Comparison of ENCODE assay signal across 26 cellular contexts in genomic region chr12:28489256-28489655, GRCh38.
A peak's percentile ranks its signal among the peaks of the same experiment; 100 is the strongest.
DNase-seq lines count a peak whose midpoint lies in the region; ATAC-seq and TF ChIP-seq lines count a peak whose summit lies in the region.
"Had no signal": no experiment of that assay in that cellular context is flagged by ENCODE, and none has a peak within 500 bp of the region (broad histone marks: within the 10 kb centered on the region; RNA-seq: fewer than 3 reads in every experiment).

No MANE protein-coding gene starts in this region.

- H3K4me1 ChIP-seq in psoas muscle, result no peaks in the 10 kb centered on the region
- H3K4me1 ChIP-seq: upper lobe of left lung had no signal

- H3K36me3 ChIP-seq in psoas muscle (ENCODE audit: insufficient read depth in 1 of 2, low read depth in 1 of 2), result peaks cover 0 to 3% of the 10 kb centered on the region in 2 donors
- H3K36me3 ChIP-seq: upper lobe of left lung had no signal

- 30 to 67% (median 41%) methylated on average over 2 of the region's 2 CpGs for WGBS in psoas muscle, 3 donors

- intact Hi-C loops in sciatic nerve (cut with DNase I) (no loop called here), left ventricle myocardium superior (cut with micrococcal nuclease) (no loop called here), psoas muscle (cut with DNase I) (no loop called here)

- CTCF ChIA-PET in RWPE1 (lab: Yijun Ruan, JAX), result no interaction called here

- no peak for TF ChIP-seq CTCF in RWPE1 (conservative IDR thresholded peaks at IDR 0.05; ENCODE audit: low read depth)
- TF ChIP-seq CTCF in psoas muscle (IDR thresholded peaks at IDR 0.05), result no peak

- H3K27ac ChIP-seq in RWPE1 (no peak overlapping the region), psoas muscle (no peak overlapping the region)
- H3K27ac ChIP-seq: esophagus muscularis mucosa, upper lobe of left lung had no signal

- POLR2A ChIA-PET in RWPE1 (lab: Yijun Ruan, JAX; ENCODE audit: low non-redundant PET), result no interaction called here

- H3K9me3 ChIP-seq in psoas muscle, result no peaks in the 10 kb centered on the region
- H3K9me3 ChIP-seq: esophagus muscularis mucosa, upper lobe of left lung had no signal

- no peak overlapping the region for H3K4me3 ChIP-seq in psoas muscle
- H3K4me3 ChIP-seq: esophagus muscularis mucosa, skin epidermis, upper lobe of left lung had no signal

- H3K27me3 ChIP-seq in psoas muscle (ENCODE audit: insufficient read depth in 3 of 3, low read length in 2 of 3), result no peaks in the 10 kb centered on the region
- H3K27me3 ChIP-seq: esophagus muscularis mucosa, upper lobe of left lung had no signal

- DNase-seq in EH (ENCODE audit: low read depth) (peak; percentile 61), RWPE1 (ENCODE audit: low spot score) (peak; percentile 5), fibroblast of gingiva (ENCODE audit: low read depth) (peak; percentile 12), sciatic nerve (ENCODE audit: low spot score) (no peak), NCI-H345 (lab: John Stamatoyannopoulos, UW) (no peak), left ventricle myocardium superior (no peak), psoas muscle (no peak)
- DNase-seq: activated CD4-positive, alpha-beta T cell treated with anti-CD3 and anti-CD28 coated beads for 36 hours; activated CD8-positive, alpha-beta memory T cell treated with anti-CD3 and anti-CD28 coated beads, Interleukin-2, amount 10 ng/mL, durations not matched to agents 7 days and 5 days; activated naive CD8-positive, alpha-beta T cell treated with anti-CD3 and anti-CD28 coated beads, Interleukin-2, amount 10 ng/mL, durations not matched to agents 7 days and 5 days; caudate nucleus; CD4-positive, alpha-beta memory T cell; DMS53; GOT3; hippocampal formation; islet precursor cell; Karpas-422; NCI-H1105; NCI-H526; stimulated activated CD4-positive, alpha-beta T cell treated with anti-CD3 and anti-CD28 coated beads, Interleukin-4, amount 100 ng/mL, for 1 hour; stimulated activated naive CD8-positive, alpha-beta T cell treated with anti-CD3 and anti-CD28 coated beads, Interleukin-15, amount 100 ng/mL, for 72 hours; upper lobe of left lung had no signal

- ATAC-seq in sciatic nerve (peak; percentile 84), HG03469 (IDR thresholded peaks at IDR 0.05; ENCODE audit: unreplicated experiment) (no peak), left ventricle myocardium superior (no peak), psoas muscle (no peak)
- ATAC-seq: activated CD4-positive, alpha-beta T cell treated with anti-CD3 and anti-CD28 coated beads for 36 hours; activated CD8-positive, alpha-beta memory T cell treated with anti-CD3 and anti-CD28 coated beads, Interleukin-2, amount 10 ng/mL, durations not matched to agents 7 days and 5 days; natural killer cell treated with Interleukin-12 subunit alpha and Interleukin-12 subunit beta and Interleukin-15 and Interleukin-18, amount 100 ng/mL, for 72 hours; stimulated activated naive CD8-positive, alpha-beta T cell treated with anti-CD3 and anti-CD28 coated beads, Interleukin-15, amount 100 ng/mL, for 72 hours had no signal

Comparison
In these comparisons a context has a peak if more than half of its experiments do, and no peak if none do; other contexts are left out.
1. DNase-seq: peak in EH (single experiment), RWPE1 (single experiment) and fibroblast of gingiva (single experiment); none in sciatic nerve (single experiment), NCI-H345 (single experiment), left ventricle myocardium superior (single experiment) and psoas muscle (0 of 2).